Comparison of ENCODE assay signal across 8 cellular contexts in genomic region chr2:9206991-9207640, GRCh38. TPM values are rescaled to one million over a fixed set of nuclear protein-coding genes. Genes with fewer than 3 reads are reported as not detected.
A peak's percentile ranks its signal among the peaks of the same experiment; 100 is the strongest.
DNase-seq lines count a peak whose midpoint lies in the region; ATAC-seq and TF ChIP-seq lines count a peak whose summit lies in the region.

No MANE protein-coding gene starts in this region.

- peak overlapping the region; percentile 97 for H2AFZ ChIP-seq in MM.1S (ENCODE audit: low read length)

- no peaks in the 10 kb centered on the region for H3K9me2 ChIP-seq in MM.1S (replicated peaks; ENCODE audit: insufficient read depth, low read length)

- peak overlapping the region; percentile 50; the same call in 1 of the 2 replicates for H3K9ac ChIP-seq in MM.1S (ENCODE audit: low read length)

- H3K9me3 ChIP-seq in MM.1S (replicated peaks; ENCODE audit: insufficient read depth, low read length) (no peaks in the 10 kb centered on the region), right lobe of liver (no peaks in the 10 kb centered on the region), thoracic aorta (no peaks in the 10 kb centered on the region)

- H3K27ac ChIP-seq in MM.1S (ENCODE audit: low read length) (no peak overlapping the region), right lobe of liver (peak overlapping the region; percentile 32 to 69 (median 34)), thoracic aorta (peak overlapping the region; percentile 92 to 96)

- TF ChIP-seq CTCF in MM.1S (IDR thresholded peaks at IDR 0.05; ENCODE audit: low read length) (no peak), right lobe of liver (IDR thresholded peaks at IDR 0.05) (no peak), thoracic aorta (IDR thresholded peaks at IDR 0.05) (no peak)

- no peaks in the 10 kb centered on the region for H3K27me3 ChIP-seq in MM.1S (replicated peaks; ENCODE audit: insufficient read depth, low read length)
- H3K27me3 ChIP-seq in right lobe of liver, result no peaks in the 10 kb centered on the region
- no peaks in the 10 kb centered on the region for H3K27me3 ChIP-seq in thoracic aorta (replicated peaks; ENCODE audit: insufficient read depth)

- H4K20me1 ChIP-seq in MM.1S (ENCODE audit: insufficient read depth, low read length), result no peaks in the 10 kb centered on the region

- no peaks in the 10 kb centered on the region for H3K36me3 ChIP-seq in MM.1S (replicated peaks; ENCODE audit: insufficient read depth, low read length)
- H3K36me3 ChIP-seq in right lobe of liver, result no peaks in the 10 kb centered on the region
- no peaks in the 10 kb centered on the region for H3K36me3 ChIP-seq in thoracic aorta

- peak overlapping the region; percentile 97 for H3K4me2 ChIP-seq in MM.1S (ENCODE audit: low read depth, low read length)

- ATAC-seq in GM19035 (IDR thresholded peaks at IDR 0.05; ENCODE audit: unreplicated experiment) (peak; percentile 20), right lobe of liver (peak; percentile 18 to 33 (median 24)), thoracic aorta (ENCODE audit: insufficient number of reproducible peaks, low FRiP score, low read depth) (peak; percentile 5)

- peaks cover 5% of the 10 kb centered on the region; the same call in 1 of the 2 replicates for H3F3A ChIP-seq in MM.1S (ENCODE audit: insufficient read depth, low read length)

- DNase-seq in AG20443 (ENCODE audit: low spot score), result peak; percentile 32
- DNase-seq in MM.1S, result peak; percentile 38
- DNase-seq in cerebellar cortex (ENCODE audit: low spot score), result peak; percentile 37
- peak in 1 of 3 donors; percentile 39 for DNase-seq in right lobe of liver
- no peak for DNase-seq in thoracic aorta (ENCODE audit: low spot score)
- no peak for DNase-seq in foreskin melanocyte
- DNase-seq in DMS153 (lab: John Stamatoyannopoulos, UW), result no peak

- TF ChIP-seq POLR2A in right lobe of liver (IDR thresholded peaks at IDR 0.05), result no peak

- H3K4me1 ChIP-seq in MM.1S (ENCODE audit: low read length) (peaks cover 9% of the 10 kb centered on the region; the same call in 1 of the 2 replicates), right lobe of liver (peaks cover 0 to 14% (median 3%) of the 10 kb centered on the region in 4 donors), thoracic aorta (ENCODE audit: control insufficient read depth in 1 of 2, low read depth in 2 of 2) (peaks cover 25 to 45% of the 10 kb centered on the region in 2 donors)

- H3K79me2 ChIP-seq in MM.1S (ENCODE audit: low read length), result peaks cover 15% of the 10 kb centered on the region

- WGBS in right lobe of liver (ENCODE audit: insufficient coverage, low coverage, low lambda C conversion rate, missing lambda C conversion rate), result 3% methylated on average over 8 of the region's 84 CpGs

- H3K4me3 ChIP-seq in MM.1S (ENCODE audit: low read length) (peak overlapping the region; percentile 93), right lobe of liver (peak overlapping the region; percentile 56 to 66 (median 57)), thoracic aorta (peak overlapping the region; percentile 91)

- intact Hi-C loops in right lobe of liver (cut with DNase I), result loop anchor here in 1 of 2 donors (10.0 kb wide), 1 partner anchor 128 kb away; no protein-coding TSS in a partner anchor

RNA-seq across cellular contexts. Expression of gene ASAP2, which starts 0.5 kb away (rescaled TPM):
- total RNA-seq in right lobe of liver (1 to 10 TPM; 2.4 to 5.2 (median 3.9) TPM), thoracic aorta (100 to 1,000 TPM in 1 of 2 donors, 10 to 100 TPM in 1; 58.1 to 102 TPM)

Comparison
In these comparisons a context has a peak if more than half of its experiments do, and no peak if none do; other contexts are left out.
1. DNase-seq: peak in AG20443 (single experiment), MM.1S (single experiment) and cerebellar cortex (single experiment); none in thoracic aorta (single experiment), foreskin melanocyte (single experiment) and DMS153 (single experiment).
2. RNA of gene ASAP2, which starts 0.5 kb away (total RNA-seq): 58.1 to 102 TPM in thoracic aorta; 2.4 to 5.2 TPM in right lobe of liver; every median in the first group is over 4 times any median in the second.
3. Peak in every context shown above with its lines, with median percentiles within 50 percentile points of each other: ATAC-seq and H3K4me3 ChIP-seq.